ENCODE assay signal across 8 cellular contexts in genomic region chr7:141071855-141072547, GRCh38. TPM values are rescaled to one million over a fixed set of nuclear protein-coding genes. Genes with fewer than 3 reads are reported as not detected.
DNase-seq lines count a peak whose midpoint lies in the region; ATAC-seq and TF ChIP-seq lines count a peak whose summit lies in the region.

No MANE protein-coding gene starts in this region.

- H3K9me3 ChIP-seq in WERI-Rb-1 (ENCODE audit: severe bottlenecking) (no peaks in the 10 kb centered on the region), right atrium auricular region (no peaks in the 10 kb centered on the region)

- H3K4me3 ChIP-seq in AG04449 (ENCODE audit: low read depth, low read length) (peak overlapping the region; percentile 38; the same call in 1 of the 2 replicates), GM23338 (peak overlapping the region; percentile 90), WERI-Rb-1 (ENCODE audit: low read depth, low read length) (peak overlapping the region; percentile 73), right atrium auricular region (peak overlapping the region; percentile 49 to 63)

- no peak overlapping the region for H3K27ac ChIP-seq in GM23338 (ENCODE audit: low read depth)
- H3K27ac ChIP-seq in WERI-Rb-1: no peak overlapping the region
- no peak overlapping the region for H3K27ac ChIP-seq in right atrium auricular region

- DNase-seq in AG04449 (ENCODE audit: low read depth, low spot score) (no peak), GM23338 (ENCODE audit: low spot score) (peak; percentile 68), WERI-Rb-1 (peak; percentile 26), right atrium auricular region (ENCODE audit: low spot score) (no peak), cortex of kidney (lab: John Stamatoyannopoulos, UW) (no peak)
- no peak for DNase-seq in stimulated activated effector memory CD8-positive, alpha-beta T cell treated with anti-CD3 and anti-CD28 coated beads, Interleukin-12 subunit alpha, Interleukin-12 subunit beta, amount 100 ng/mL, for 72 hours (ENCODE audit: low spot score in 2 of 2)
- DNase-seq in NK-92 treated with Interleukin-12 subunit alpha and Interleukin-12 subunit beta, amount 100 ng/mL, for 24 hours (lab: John Stamatoyannopoulos, UW): no peak

- peaks cover 9% of the 10 kb centered on the region for H3K36me3 Mint-ChIP-seq in GM23338 (ENCODE audit: low read depth)
- peaks cover 8% of the 10 kb centered on the region for H3K36me3 Mint-ChIP-seq in stimulated activated effector memory CD8-positive, alpha-beta T cell treated with anti-CD3 and anti-CD28 coated beads, Interleukin-12 subunit alpha, Interleukin-12 subunit beta, amount 100 ng/mL, for 72 hours

- H4K20me1 ChIP-seq in GM23338 (replicated peaks; ENCODE audit: insufficient read depth): peaks cover 3% of the 10 kb centered on the region; the same call in 1 of the 2 replicates

- CTCF ChIA-PET in AG04449 (lab: Yijun Ruan, JAX): no interaction called here

- POLR2A ChIA-PET in AG04449 (lab: Yijun Ruan, JAX): no interaction called here

- ATAC-seq in GM23338: peak; percentile 16
- ATAC-seq in stimulated activated effector memory CD8-positive, alpha-beta T cell treated with anti-CD3 and anti-CD28 coated beads, Interleukin-12 subunit alpha, Interleukin-12 subunit beta, amount 100 ng/mL, for 72 hours: no peak
- ATAC-seq in GM19467 (IDR thresholded peaks at IDR 0.05; ENCODE audit: unreplicated experiment): no peak

- H3F3A ChIP-seq in GM23338 (replicated peaks; ENCODE audit: low read depth): peaks cover 11% of the 10 kb centered on the region; the same call in 1 of the 2 replicates

- peaks cover 10% of the 10 kb centered on the region; the same call in 2 of the 3 replicates for H3K9me3 Mint-ChIP-seq in GM23338
- H3K9me3 Mint-ChIP-seq in stimulated activated effector memory CD8-positive, alpha-beta T cell treated with anti-CD3 and anti-CD28 coated beads, Interleukin-12 subunit alpha, Interleukin-12 subunit beta, amount 100 ng/mL, for 72 hours: no peaks in the 10 kb centered on the region

- TF ChIP-seq CTCF in AG04449 (IDR thresholded peaks at IDR 0.05; ENCODE audit: insufficient read depth, low read length, missing control alignments) (no peak), GM23338 (conservative IDR thresholded peaks at IDR 0.05; ENCODE audit: low read depth in 2 of 2) (no peak), WERI-Rb-1 (IDR thresholded peaks at IDR 0.05; ENCODE audit: low read depth, low read length) (no peak), right atrium auricular region (IDR thresholded peaks at IDR 0.05) (no peak)

- H3K4me1 Mint-ChIP-seq in GM23338: peaks cover 16% of the 10 kb centered on the region
- peaks cover 25% of the 10 kb centered on the region for H3K4me1 Mint-ChIP-seq in stimulated activated effector memory CD8-positive, alpha-beta T cell treated with anti-CD3 and anti-CD28 coated beads, Interleukin-12 subunit alpha, Interleukin-12 subunit beta, amount 100 ng/mL, for 72 hours

- H3K27me3 ChIP-seq in GM23338 (ENCODE audit: insufficient read depth) (peaks cover 37% of the 10 kb centered on the region), WERI-Rb-1 (ENCODE audit: insufficient read depth, low read depth, severe bottlenecking) (peaks cover 5% of the 10 kb centered on the region), right atrium auricular region (no peaks in the 10 kb centered on the region)

- H3K4me1 ChIP-seq in GM23338 (ENCODE audit: insufficient read depth) (peaks cover 33% of the 10 kb centered on the region), right atrium auricular region (peaks cover 0 to 41% of the 10 kb centered on the region in 2 donors)

- peaks cover 46% of the 10 kb centered on the region for H3K27me3 Mint-ChIP-seq in GM23338 (ENCODE audit: insufficient read depth, low read depth, poor library complexity)

- H3K36me3 ChIP-seq in GM23338 (ENCODE audit: insufficient read depth): no peaks in the 10 kb centered on the region
- H3K36me3 ChIP-seq in WERI-Rb-1: no peaks in the 10 kb centered on the region
- H3K36me3 ChIP-seq in right atrium auricular region: no peaks in the 10 kb centered on the region

- peaks cover 24% of the 10 kb centered on the region for H3K79me2 ChIP-seq in GM23338 (replicated peaks; ENCODE audit: insufficient read depth)

- H2AFZ ChIP-seq in GM23338: peak overlapping the region; percentile 94

- peak overlapping the region; percentile 93 for H3K4me2 ChIP-seq in GM23338

- H3K9me2 ChIP-seq in GM23338 (ENCODE audit: insufficient read depth): no peaks in the 10 kb centered on the region

- H3K27ac Mint-ChIP-seq in GM23338: no peak overlapping the region
- no peak overlapping the region for H3K27ac Mint-ChIP-seq in stimulated activated effector memory CD8-positive, alpha-beta T cell treated with anti-CD3 and anti-CD28 coated beads, Interleukin-12 subunit alpha, Interleukin-12 subunit beta, amount 100 ng/mL, for 72 hours

- H3K4me3 Mint-ChIP-seq in GM23338: peak overlapping the region; percentile 84
- peak overlapping the region; percentile 76 for H3K4me3 Mint-ChIP-seq in stimulated activated effector memory CD8-positive, alpha-beta T cell treated with anti-CD3 and anti-CD28 coated beads, Interleukin-12 subunit alpha, Interleukin-12 subunit beta, amount 100 ng/mL, for 72 hours

TF ChIP-seq in GM23338, 12 proteins besides CTCF, POLR2A, EP300 and RAD21 (continues in another document):
- TF ChIP-seq POLR2AphosphoS5 (IDR thresholded peaks at IDR 0.05; ENCODE audit: low read depth) (no peak), ZNF462 (CRISPR knock-in tag; IDR thresholded peaks at IDR 0.05) (no peak), JUNB (IDR thresholded peaks at IDR 0.05; ENCODE audit: unreplicated experiment) (no peak)

RNA-seq across cellular contexts. Expression of gene TMEM178B, which starts 1.9 kb away (rescaled TPM):
- total RNA-seq in GM23338 (2014; rRNA removed; shearing (Covaris generic)): 9.4 and 15.6 TPM in 2 replicates
- 2.9 and 4.9 TPM in 2 replicates for polyA plus RNA-seq in GM23338 (2016; fragmentation: Nextera tagmentation; extraction: Ambion mirVana)
- 10 to 100 TPM; 15.8 to 48.7 TPM for total RNA-seq in right atrium auricular region

RNA-seq across cellular contexts. Expression of gene MRPS33, which starts 57.2 kb away (rescaled TPM):
- total RNA-seq in GM23338 (2014; rRNA removed; shearing (Covaris generic)): 23.1 and 35.0 TPM in 2 replicates
- 134 and 140 TPM in 2 replicates for polyA plus RNA-seq in GM23338 (2016; fragmentation: Nextera tagmentation; extraction: Ambion mirVana)
- 10 to 100 TPM; 36.1 to 47.4 TPM for total RNA-seq in right atrium auricular region

Comparison
In these comparisons a context has a peak if more than half of its experiments do, and no peak if none do; other contexts are left out.
1. DNase-seq: peak in GM23338 (single experiment) and WERI-Rb-1 (single experiment); none in AG04449 (single experiment), right atrium auricular region (single experiment), stimulated activated effector memory CD8-positive, alpha-beta T cell treated with anti-CD3 and anti-CD28 coated beads, Interleukin-12 subunit alpha, Interleukin-12 subunit beta, amount 100 ng/mL, for 72 hours (0 of 2), cortex of kidney (single experiment) and NK-92 treated with Interleukin-12 subunit alpha and Interleukin-12 subunit beta, amount 100 ng/mL, for 24 hours (single experiment).
2. H3K4me3 ChIP-seq: peak in every context shown above with its lines; median percentile 90 in GM23338; 73 in WERI-Rb-1; 56 in right atrium auricular region; 38 in AG04449.